In genomic region chr12:108827941-108828340, GRCh38 we compare ENCODE assay signal across 12 cellular contexts. TPM values are rescaled to one million over a fixed set of nuclear protein-coding genes. Genes with fewer than 3 reads are reported as not detected.
DNase-seq lines count a peak whose midpoint lies in the region; ATAC-seq and TF ChIP-seq lines count a peak whose summit lies in the region.
"Had no signal": no experiment of that assay in that cellular context is flagged by ENCODE, and none has a peak within 500 bp of the region (broad histone marks: within the 10 kb centered on the region; RNA-seq: fewer than 3 reads in every experiment).

No MANE protein-coding gene starts in this region.

- intact Hi-C loops in Panc1 (cut with micrococcal nuclease; ENCODE audit: unreplicated experiment), result no loop called here
- intact Hi-C loops in lower lobe of right lung (cut with DNase I), result no loop called here
- intact Hi-C loops in lower leg skin (cut with DNase I; ENCODE audit: low total_unique reads), result no loop called here

- no peaks in the 10 kb centered on the region for H3K27me3 ChIP-seq in Panc1 (ENCODE audit: control insufficient read depth, insufficient read depth, low read length)
- H3K27me3 ChIP-seq in lower lobe of right lung (ENCODE audit: low read depth), result no peaks in the 10 kb centered on the region

- H3K36me3 ChIP-seq in Panc1 (ENCODE audit: control insufficient read depth, insufficient read depth, low read length), result no peaks in the 10 kb centered on the region
- peaks cover 36% of the 10 kb centered on the region for H3K36me3 ChIP-seq in lower lobe of right lung

- peaks cover 62% of the 10 kb centered on the region for H3K4me1 Mint-ChIP-seq in stimulated activated effector memory CD8-positive, alpha-beta T cell treated with anti-CD3 and anti-CD28 coated beads, Interleukin-12 subunit alpha, Interleukin-12 subunit beta, amount 100 ng/mL, for 72 hours

- 86 to 87% methylated on average over 8 of the region's 8 CpGs for WGBS in lower leg skin, 2 donors

- H3K27ac ChIP-seq in Panc1 (ENCODE audit: low read length) (peak overlapping the region; percentile 96), caudate nucleus (ENCODE audit: low read depth, low read length) (peak overlapping the region; percentile 22), lower lobe of right lung (peak overlapping the region; percentile 88)

- H3K9me3 ChIP-seq in Panc1 (ENCODE audit: control insufficient read depth, insufficient read depth, low read depth, low read length) (no peaks in the 10 kb centered on the region), lower lobe of right lung (no peaks in the 10 kb centered on the region)

- H3K4me3 ChIP-seq in Panc1 (ENCODE audit: low read depth in 2 of 2, low read length in 2 of 2) (no peak overlapping the region), lower lobe of right lung (no peak overlapping the region), lower leg skin (ENCODE audit: low read depth, poor library complexity, severe bottlenecking) (no peak overlapping the region)

- no peak for TF ChIP-seq POLR2A in lower leg skin (IDR thresholded peaks at IDR 0.05)

- in situ Hi-C loops in Panc1 (cut with HindIII; ENCODE audit: low pct_unique_long_range_greater_than_20kb, low sequenced_read_pairs), result no loop called here

- POLR2A ChIA-PET in Panc1 (lab: Charles Lee), result no interaction called here

- H3K9me3 Mint-ChIP-seq in stimulated activated effector memory CD8-positive, alpha-beta T cell treated with anti-CD3 and anti-CD28 coated beads, Interleukin-12 subunit alpha, Interleukin-12 subunit beta, amount 100 ng/mL, for 72 hours, result no peaks in the 10 kb centered on the region
- H3K9me3 Mint-ChIP-seq: CD14-positive monocyte had no signal

- ATAC-seq in Panc1 (no peak), lower lobe of right lung (no peak), HG02678 (IDR thresholded peaks at IDR 0.05; ENCODE audit: unreplicated experiment) (no peak), HG03442 (IDR thresholded peaks at IDR 0.05; ENCODE audit: unreplicated experiment) (no peak)
- no peak for ATAC-seq in stimulated activated effector memory CD8-positive, alpha-beta T cell treated with anti-CD3 and anti-CD28 coated beads, Interleukin-12 subunit alpha, Interleukin-12 subunit beta, amount 100 ng/mL, for 72 hours

- H3K36me3 Mint-ChIP-seq in stimulated activated effector memory CD8-positive, alpha-beta T cell treated with anti-CD3 and anti-CD28 coated beads, Interleukin-12 subunit alpha, Interleukin-12 subunit beta, amount 100 ng/mL, for 72 hours, result peaks cover 97% of the 10 kb centered on the region

- BruUV-seq in Panc1 (replicated peaks; lab: Mats Ljungman, UMichigan), result no TSS peak

- H3K27ac Mint-ChIP-seq in stimulated activated effector memory CD8-positive, alpha-beta T cell treated with anti-CD3 and anti-CD28 coated beads, Interleukin-12 subunit alpha, Interleukin-12 subunit beta, amount 100 ng/mL, for 72 hours, result peak overlapping the region; percentile 38

- DNase-seq in Panc1 (ENCODE audit: low read depth, low spot score), result no peak
- no peak for DNase-seq in caudate nucleus (lab: John Stamatoyannopoulos, UW)
- no peak for DNase-seq in lower lobe of right lung
- DNase-seq in stimulated activated effector memory CD8-positive, alpha-beta T cell treated with anti-CD3 and anti-CD28 coated beads, Interleukin-12 subunit alpha, Interleukin-12 subunit beta, amount 100 ng/mL, for 72 hours (ENCODE audit: low spot score in 2 of 2), result no peak
- no peak for DNase-seq in NCI-H2171 treated with DMSO at 0.1 percent for 48 hours (lab: John Stamatoyannopoulos, UW)
- DNase-seq in lower leg skin (ENCODE audit: low spot score in 2 of 2), result no peak
- DNase-seq: MM.1S, NCI-H510A treated with DMSO at 0.1 percent for 48 hours had no signal

- H3K4me3 Mint-ChIP-seq in stimulated activated effector memory CD8-positive, alpha-beta T cell treated with anti-CD3 and anti-CD28 coated beads, Interleukin-12 subunit alpha, Interleukin-12 subunit beta, amount 100 ng/mL, for 72 hours, result no peak overlapping the region
- H3K4me3 Mint-ChIP-seq: CD14-positive monocyte had no signal

- peaks cover 63% of the 10 kb centered on the region for H3K4me1 ChIP-seq in Panc1 (ENCODE audit: control insufficient read depth, insufficient read depth, low read length)
- H3K4me1 ChIP-seq in lower lobe of right lung, result peaks cover 85% of the 10 kb centered on the region

- TF ChIP-seq CTCF in Panc1 (IDR thresholded peaks at IDR 0.05) (no peak), lower lobe of right lung (IDR thresholded peaks at IDR 0.05) (no peak), lower leg skin (IDR thresholded peaks at IDR 0.05) (no peak)

- CTCF ChIA-PET in Panc1 (lab: Charles Lee), result interaction anchor here (1.3 kb wide), 1 partner anchor 123 kb away, joined by 3 read pairs; no protein-coding TSS in a partner anchor

RNA-seq across cellular contexts. Expression of gene SSH1, which starts 29.4 kb away (rescaled TPM):
- total RNA-seq in Panc1 (2021; ENCODE audit: unreplicated experiment) (58.6 TPM), lower lobe of right lung (45.6 TPM), lower leg skin (10 to 100 TPM in 3 of 4 donors, 1 to 10 TPM in 1; 7.3 to 15.1 (median 13.1) TPM)
- polyA plus RNA-seq in Panc1 (2012; ENCODE audit: insufficient read length), result 40.0 TPM

RNA-seq across cellular contexts. Expression of gene DAO, which starts 52.0 kb away (rescaled TPM):
- not detected for total RNA-seq in Panc1 (2021; ENCODE audit: unreplicated experiment)
- not detected for polyA plus RNA-seq in Panc1 (2012; ENCODE audit: insufficient read length)
- total RNA-seq in lower lobe of right lung, result not detected
- total RNA-seq in lower leg skin, result not detected
- total RNA-seq: kidney epithelial cell had no signal
- polyA plus RNA-seq: CD14-positive monocyte had no signal

Comparison
In these comparisons a context has a peak if more than half of its experiments do, and no peak if none do; other contexts are left out.
1. H3K27ac ChIP-seq: peak in every context shown above with its lines; median percentile 96 in Panc1; 88 in lower lobe of right lung; 22 in caudate nucleus.